In the genomic region with DNA sequence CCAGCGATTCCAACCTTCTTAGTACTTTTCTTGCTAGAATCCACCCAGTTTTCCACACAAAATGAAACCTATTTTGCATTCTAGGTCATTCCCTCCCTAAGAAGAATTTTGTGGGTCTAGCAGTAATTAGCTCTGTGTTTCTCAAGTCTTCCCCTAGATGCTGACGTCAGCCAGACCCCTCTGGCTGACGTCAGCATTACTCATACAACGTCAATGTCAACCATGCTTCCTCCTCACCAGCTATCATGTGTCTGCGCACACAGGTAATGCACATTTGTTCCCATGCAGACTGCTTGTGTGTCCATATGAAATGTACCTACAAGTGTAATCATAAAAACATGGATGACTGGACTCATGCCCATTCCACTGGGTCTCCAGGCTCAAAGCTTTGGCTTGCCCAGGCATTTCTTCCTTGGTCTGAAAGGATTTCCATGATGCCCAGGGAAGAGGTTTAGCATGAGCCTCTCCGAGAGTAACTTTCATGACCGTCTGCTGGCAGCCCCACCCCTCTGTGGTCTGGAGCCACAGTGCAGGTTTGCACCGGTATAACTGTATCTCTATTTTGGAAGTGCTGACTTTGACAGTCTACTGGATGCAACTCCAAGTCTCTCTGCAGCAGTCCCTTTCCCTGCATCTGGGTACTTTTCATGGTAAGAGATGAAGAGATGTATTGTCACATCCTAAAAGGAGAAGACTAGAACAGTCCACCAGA, we compare ENCODE assay signal across 25 cellular contexts. TPM values are rescaled to one million over a fixed set of nuclear protein-coding genes. Genes with fewer than 3 reads are reported as not detected.
A peak's percentile ranks its signal among the peaks of the same experiment; 100 is the strongest.
DNase-seq lines count a peak whose midpoint lies in the region; ATAC-seq, FAIRE-seq and TF ChIP-seq lines count a peak whose summit lies in the region.
"Had no signal": no experiment of that assay in that cellular context is flagged by ENCODE, and none has a peak within 500 bp of the region (broad histone marks: within the 10 kb centered on the region; RNA-seq: fewer than 3 reads in every experiment).

No MANE protein-coding gene starts in this region.

- H4K91ac ChIP-seq in IMR-90 (ENCODE audit: insufficient read depth, low read depth, low read length), result no peak overlapping the region

- no peak overlapping the region for H3K27ac Mint-ChIP-seq in Calu3 (ENCODE audit: unreplicated experiment)
- no peak overlapping the region for H3K27ac Mint-ChIP-seq in stimulated activated effector memory CD8-positive, alpha-beta T cell treated with anti-CD3 and anti-CD28 coated beads, Interleukin-12 subunit alpha, Interleukin-12 subunit beta, amount 100 ng/mL, for 72 hours
- H3K27ac Mint-ChIP-seq in immature natural killer cell, result no peak overlapping the region
- H3K27ac Mint-ChIP-seq: IgD-negative memory B cell had no signal

- no peaks in the 10 kb centered on the region for H3K79me1 ChIP-seq in IMR-90 (ENCODE audit: low read depth in 1 of 2, low read length in 2 of 2)

- no peak overlapping the region for H3K14ac ChIP-seq in IMR-90 (replicated peaks; ENCODE audit: low read depth, low read length)

- no peak overlapping the region for H3K27ac ChIP-seq in IMR-90 (ENCODE audit: insufficient read depth, low read length)
- H3K27ac ChIP-seq in GM12878 (ENCODE audit: control insufficient read depth, insufficient read depth), result no peak overlapping the region
- peak overlapping the region in 58 of 59 donors; percentile 30 to 98 (median 93) for H3K27ac ChIP-seq in dorsolateral prefrontal cortex
- peak overlapping the region; percentile 96 for H3K27ac ChIP-seq in temporal lobe (ENCODE audit: low read depth, low read length)
- H3K27ac ChIP-seq: GM23248, SK-N-MC had no signal

- POLR2A ChIA-PET in IMR-90 (lab: Charles Lee; ENCODE audit: unreplicated experiment) (no interaction called here), GM12878 (lab: Charles Lee) (no interaction called here)

- H3K4me1 Mint-ChIP-seq in Calu3 (ENCODE audit: low read depth, unreplicated experiment), result peaks cover 8% of the 10 kb centered on the region
- H3K4me1 Mint-ChIP-seq in stimulated activated effector memory CD8-positive, alpha-beta T cell treated with anti-CD3 and anti-CD28 coated beads, Interleukin-12 subunit alpha, Interleukin-12 subunit beta, amount 100 ng/mL, for 72 hours, result peaks cover 7% of the 10 kb centered on the region
- H3K4me1 Mint-ChIP-seq in immature natural killer cell, result no peaks in the 10 kb centered on the region
- H3K4me1 Mint-ChIP-seq: IgD-negative memory B cell had no signal

- H3K4me2 ChIP-seq in IMR-90 (ENCODE audit: low read depth, low read length), result no peak overlapping the region
- no peak overlapping the region for H3K4me2 ChIP-seq in GM12878 (ENCODE audit: control insufficient read depth, insufficient read depth)

- H3K9ac ChIP-seq in IMR-90 (ENCODE audit: low read depth, low read length) (no peak overlapping the region), GM12878 (ENCODE audit: control insufficient read depth, insufficient read depth, low read length) (no peak overlapping the region)
- H3K9ac ChIP-seq: GM23248 had no signal

- TF ChIP-seq POLR2A in IMR-90 (IDR thresholded peaks at IDR 0.05; ENCODE audit: low read depth, low read length) (no peak), GM12878 (IDR thresholded peaks at IDR 0.05; ENCODE audit: low read depth, low read length) (no peak)

- H2AK5ac ChIP-seq in IMR-90 (ENCODE audit: low read depth, low read length), result no peak overlapping the region

- H3K4me3 Mint-ChIP-seq in Calu3 (ENCODE audit: low read depth, unreplicated experiment), result no peak overlapping the region
- no peak overlapping the region for H3K4me3 Mint-ChIP-seq in stimulated activated effector memory CD8-positive, alpha-beta T cell treated with anti-CD3 and anti-CD28 coated beads, Interleukin-12 subunit alpha, Interleukin-12 subunit beta, amount 100 ng/mL, for 72 hours
- no peak overlapping the region for H3K4me3 Mint-ChIP-seq in immature natural killer cell

- H3K27me3 ChIP-seq in IMR-90 (ENCODE audit: control insufficient read depth, insufficient read depth, low read length) (no peaks in the 10 kb centered on the region), GM12878 (replicated peaks in 1 of 2; ENCODE audit: control insufficient read depth in 2 of 2, insufficient read depth in 2 of 2, low read length in 1 of 2) (peaks cover 0 to 2% of the 10 kb centered on the region in 2 experiments; a peak in 1 of 4 replicates), dorsolateral prefrontal cortex (no peaks in the 10 kb centered on the region)

- intact Hi-C loops in IMR-90 (cut with micrococcal nuclease), result no loop called here
- intact Hi-C loops in GM12878 (cut with micrococcal nuclease; ENCODE audit: unreplicated experiment), result no loop called here
- intact Hi-C loops in dorsolateral prefrontal cortex (cut with DNase I), result loop anchor here in 1 of 2 donors (5.0 kb wide), 2 partner anchors 34 to 54 kb away; no protein-coding TSS in a partner anchor
- intact Hi-C loops in Calu3 (cut with micrococcal nuclease; ENCODE audit: unreplicated experiment), result no loop called here

- H2AK9ac ChIP-seq in IMR-90 (replicated peaks; ENCODE audit: low read depth, low read length, poor library complexity), result no peak overlapping the region

- no peak overlapping the region for H2BK120ac ChIP-seq in IMR-90 (ENCODE audit: low read depth, low read length)

- H3K9me3 Mint-ChIP-seq in Calu3 (ENCODE audit: low read depth, unreplicated experiment), result no peaks in the 10 kb centered on the region
- H3K9me3 Mint-ChIP-seq in stimulated activated effector memory CD8-positive, alpha-beta T cell treated with anti-CD3 and anti-CD28 coated beads, Interleukin-12 subunit alpha, Interleukin-12 subunit beta, amount 100 ng/mL, for 72 hours, result no peaks in the 10 kb centered on the region
- no peaks in the 10 kb centered on the region for H3K9me3 Mint-ChIP-seq in immature natural killer cell

- H4K5ac ChIP-seq in IMR-90 (ENCODE audit: low read depth, low read length), result no peak overlapping the region

- FAIRE-seq in GM12878 (lab: Jason Lieb, UNC), result no peak
- FAIRE-seq: RCC 7860 had no signal

- no peak overlapping the region for H3K56ac ChIP-seq in IMR-90 (ENCODE audit: extremely low read depth, insufficient read depth, low read length)

- TF ChIP-seq RAD21 in IMR-90 (IDR thresholded peaks at IDR 0.05; ENCODE audit: low read length) (no peak), GM12878 (IDR thresholded peaks at IDR 0.05; ENCODE audit: insufficient read depth, low read depth, low read length) (no peak)

- no peaks in the 10 kb centered on the region for H3K36me3 ChIP-seq in IMR-90 (ENCODE audit: control insufficient read depth, insufficient read depth, low read length)
- no peaks in the 10 kb centered on the region for H3K36me3 ChIP-seq in GM12878 (ENCODE audit: control insufficient read depth in 2 of 2, insufficient read depth in 2 of 2, low read length in 1 of 2)

- H3K4ac ChIP-seq in IMR-90 (ENCODE audit: low read depth, low read length), result no peak overlapping the region

- DNase-seq in IMR-90, result peak; percentile 1
- DNase-seq in GM12878 (ENCODE audit: low read depth, low spot score), result no peak
- peak in 1 of 10 donors; percentile 16 for DNase-seq in dorsolateral prefrontal cortex
- no peak for DNase-seq in Calu3
- no peak for DNase-seq in stimulated activated effector memory CD8-positive, alpha-beta T cell treated with anti-CD3 and anti-CD28 coated beads, Interleukin-12 subunit alpha, Interleukin-12 subunit beta, amount 100 ng/mL, for 72 hours (ENCODE audit: low spot score in 2 of 2)
- DNase-seq in immature natural killer cell, result no peak
- DNase-seq: ACHN, DMS53, GM23248, H7, Karpas-422, NCI-H1105, NCI-H1436 treated with DMSO at 0.1 percent for 48 hours, NCI-H187 treated with DMSO at 0.1 percent for 48 hours, NCI-H2171 treated with DMSO at 0.1 percent for 48 hours, NCI-H345, NCI-H510A treated with DMSO at 0.1 percent for 48 hours, SIG-M5 had no signal

- RAD21 ChIA-PET in GM12878 (lab: Charles Lee; ENCODE audit: unreplicated experiment), result no interaction called here

- CTCF ChIA-PET in IMR-90 (lab: Yijun Ruan, JAX) (no interaction called here), GM12878 (lab: Yijun Ruan, JAX) (no interaction called here), Calu3 (lab: Charles Lee) (no interaction called here)

- TF ChIP-seq EP300 in GM12878 (IDR thresholded peaks at IDR 0.05; ENCODE audit: borderline replicate concordance in 1 of 2, control insufficient read depth in 1 of 2, low read depth in 2 of 2, low read length in 2 of 2), result no peak

- H2BK20ac ChIP-seq in IMR-90 (ENCODE audit: low read depth, low read length), result no peak overlapping the region

- H2AFZ ChIP-seq in IMR-90 (replicated peaks; ENCODE audit: low read length, poor library complexity) (no peak overlapping the region), GM12878 (ENCODE audit: control insufficient read depth, low read depth, low read length) (no peak overlapping the region)
- H2AFZ ChIP-seq: GM23248 had no signal

- no peaks in the 10 kb centered on the region for H3K79me2 ChIP-seq in GM12878 (ENCODE audit: control insufficient read depth, insufficient read depth, low read length)

- H4K8ac ChIP-seq in IMR-90 (ENCODE audit: low read depth in 2 of 2, low read length in 2 of 2), result no peak overlapping the region

- in situ Hi-C loops in IMR-90 (cut with MboI; ENCODE audit: low sequenced_read_pairs), result no loop called here
- in situ Hi-C loops in GM12878 (cut with MboI), result no loop called here

- H3K9me1 ChIP-seq in IMR-90 (ENCODE audit: insufficient read depth, low read length), result no peaks in the 10 kb centered on the region

- TF ChIP-seq CTCF in IMR-90 (conservative IDR thresholded peaks at IDR 0.05; ENCODE audit: low read depth, low read length), result no peak
- no peak for TF ChIP-seq CTCF in GM12878 (IDR thresholded peaks at IDR 0.05 in 2 of 3, conservative IDR thresholded peaks at IDR 0.05 in 1 of 3; ENCODE audit: control insufficient read depth in 2 of 3, extremely low read depth in 1 of 3, insufficient read depth in 1 of 3, low read depth in 3 of 3, low read length in 3 of 3)
- TF ChIP-seq CTCF in dorsolateral prefrontal cortex (IDR thresholded peaks at IDR 0.05 in 54 of 56, conservative IDR thresholded peaks at IDR 0.05 in 2 of 56; ENCODE audit: low read depth in 1 of 56, partially characterized antibody in 56 of 56), result no peak
- no peak for TF ChIP-seq CTCF in Calu3 (IDR thresholded peaks at IDR 0.05; ENCODE audit: unreplicated experiment)

- dilution Hi-C loops in IMR-90 (cut with HindIII; ENCODE audit: low sequenced_read_pairs, unreplicated experiment), result no loop called here

- H3K36me3 Mint-ChIP-seq in Calu3 (ENCODE audit: insufficient read depth, unreplicated experiment) (no peaks in the 10 kb centered on the region), immature natural killer cell (no peaks in the 10 kb centered on the region)
- no peaks in the 10 kb centered on the region for H3K36me3 Mint-ChIP-seq in stimulated activated effector memory CD8-positive, alpha-beta T cell treated with anti-CD3 and anti-CD28 coated beads, Interleukin-12 subunit alpha, Interleukin-12 subunit beta, amount 100 ng/mL, for 72 hours

- ATAC-seq in IMR-90 (ENCODE audit: low read depth) (no peak), GM12878 (no peak)
- no peak for ATAC-seq in stimulated activated effector memory CD8-positive, alpha-beta T cell treated with anti-CD3 and anti-CD28 coated beads, Interleukin-12 subunit alpha, Interleukin-12 subunit beta, amount 100 ng/mL, for 72 hours

- no peak overlapping the region for H3K23ac ChIP-seq in IMR-90 (ENCODE audit: low read depth, low read length)

- no TSS peak for BruUV-seq in IMR-90 (replicated peaks; lab: Mats Ljungman, UMichigan)
- BruUV-seq in GM12878 (replicated peaks; lab: Mats Ljungman, UMichigan), result no TSS peak
- BruUV-seq in Calu3 (replicated peaks; lab: Mats Ljungman, UMichigan), result no TSS peak

- H3K9me3 ChIP-seq in IMR-90 (ENCODE audit: control insufficient read depth, insufficient read depth, low read length) (no peaks in the 10 kb centered on the region), GM12878 (replicated peaks; ENCODE audit: control insufficient read depth, insufficient read depth, low read length) (no peaks in the 10 kb centered on the region; the same call in 2 of the 3 replicates)

- SMC1A ChIA-PET in GM12878 (lab: Charles Lee; ENCODE audit: uncharacterized antibody, unreplicated experiment), result no interaction called here

- H3K27me3 Mint-ChIP-seq in Calu3 (ENCODE audit: unreplicated experiment), result peaks cover 57% of the 10 kb centered on the region
- H3K27me3 Mint-ChIP-seq in immature natural killer cell (ENCODE audit: low read depth in 3 of 3), result peaks cover 3 to 4% (median 4%) of the 10 kb centered on the region in 3 donors

- no peak overlapping the region for H3K18ac ChIP-seq in IMR-90 (ENCODE audit: low read depth, low read length)

- H3K4me3 ChIP-seq in IMR-90 (ENCODE audit: insufficient read depth, low read depth, low read length), result no peak overlapping the region
- no peak overlapping the region for H3K4me3 ChIP-seq in GM12878
- no peak overlapping the region for H3K4me3 ChIP-seq in dorsolateral prefrontal cortex
- H3K4me3 ChIP-seq: GM23248, SK-N-MC had no signal

- no peak overlapping the region for H2BK15ac ChIP-seq in IMR-90 (ENCODE audit: low read depth, low read length)

- no peak overlapping the region for H2BK5ac ChIP-seq in IMR-90 (ENCODE audit: low read depth, low read length, poor library complexity, severe bottlenecking)

- 47% methylated on average over 5 of the region's 8 CpGs; no CpG with 5 or more reads in 1 of the 2 experiments for WGBS in IMR-90 (ENCODE audit: extremely low coverage in 2 of 2, insufficient read length in 1 of 2), 2 experiments
- 12% methylated on average over 8 of the region's 8 CpGs for WGBS in GM12878 (ENCODE audit: insufficient coverage, insufficient replicate concordance, low lambda C conversion rate, missing lambda C conversion rate)

- H3K4me1 ChIP-seq in IMR-90 (ENCODE audit: control insufficient read depth, insufficient read depth, low read length) (no peaks in the 10 kb centered on the region), GM12878 (ENCODE audit: control insufficient read depth, insufficient read depth, low read length) (no peaks in the 10 kb centered on the region)

- H4K20me1 ChIP-seq in IMR-90 (ENCODE audit: insufficient read depth, low read length) (no peaks in the 10 kb centered on the region), GM12878 (ENCODE audit: control insufficient read depth, insufficient read depth) (no peaks in the 10 kb centered on the region)

RNA-seq across cellular contexts. Expression of a gene that starts 58.6 kb away (rescaled TPM):
- total RNA-seq in IMR-90 (2012; rRNA removed) (not detected in 2 replicates), GM12878 (2014; rRNA removed) (0.06 and 0.11 TPM in 2 replicates), GM12878 (2014; rRNA removed; fragmentation: Illumina TruSeq; extraction: Trizol) (0.05 and 0.09 TPM in 2 replicates), GM12878 (2021) (0.13 TPM in 2 replicates), dorsolateral prefrontal cortex (10 to 100 TPM; 16.1 to 61.7 (median 35.6) TPM), temporal lobe (9.1 TPM), Calu3 (2022) (0.07 and 0.27 TPM in 2 replicates)
- polyA plus RNA-seq in IMR-90 (2012; rRNA removed) (not detected in 2 replicates), GM12878 (2011; rRNA removed) (0.18 and 0.20 TPM in 2 replicates), GM12878 (2014; fragmentation: Illumina TruSeq; extraction: Trizol) (0.06 and 0.11 TPM in 2 replicates), GM12878 (2014; fragmentation: Nextera tagmentation; extraction: Ambion mirVana) (under 1 TPM in 1 of 2 experiments, not detected in 1; 0.03 TPM), GM12878 (2014; rRNA removed) (0.06 and 0.10 TPM in 2 replicates), GM12878 (2016; fragmentation: Nextera tagmentation; extraction: Ambion mirVana) (under 1 TPM; 0.03 TPM), immature natural killer cell (not detected)
- polyA plus RNA-seq in IMR-90 (2012; cell fraction: cytosol; rRNA removed), result not detected in 2 replicates
- not detected in 2 replicates for polyA plus RNA-seq in IMR-90 (2012; cell fraction: nucleus; rRNA removed; ENCODE audit: low replicate concordance)
- total RNA-seq in GM12878 (2013; cell fraction: nucleolus; rRNA removed), result 0.48 and 1.6 TPM in 2 replicates
- 0.03 TPM for polyA plus RNA-seq in GM12878 (2011; ENCODE audit: low read depth)
- 0.39 and 0.47 TPM in 2 replicates for polyA plus RNA-seq in GM12878 (2011; cell fraction: cytosol; rRNA removed)
- 1.5 TPM in 2 replicates for polyA plus RNA-seq in GM12878 (2011; cell fraction: nucleus; rRNA removed)
- 0.15 and 0.39 TPM in 2 replicates for polyA plus RNA-seq in GM12878 (2012)
- polyA minus RNA-seq in GM12878 (2011; rRNA and poly(A)+ RNA removed), result 0.26 and 0.80 TPM in 2 replicates
- 0.27 TPM in 1 of 2 replicates, not detected in the other for polyA minus RNA-seq in GM12878 (2011; cell fraction: cytosol; rRNA and poly(A)+ RNA removed)
- 2.3 and 3.7 TPM in 2 replicates for polyA minus RNA-seq in GM12878 (2011; cell fraction: nucleus; rRNA and poly(A)+ RNA removed)
- total RNA-seq: Daoy, G401, GM23248 had no signal
- polyA plus RNA-seq: BJ, GM23248, IgD-negative memory B cell had no signal

Comparison
In these comparisons a context has a peak if more than half of its experiments do, and no peak if none do; other contexts are left out.
1. H3K27ac ChIP-seq: peak in dorsolateral prefrontal cortex (58 of 59) and temporal lobe (single experiment); none in IMR-90 (single experiment) and GM12878 (single experiment).